ENCODE assay signal across 1 cellular context in genomic region chr11:78476066-78476465, GRCh38.
TF ChIP-seq lines count a peak whose summit lies in the region.

No MANE protein-coding gene starts in this region.

TF ChIP-seq in SK-N-SH treated with all-trans-retinoic acid at 6 μM for 48 hours, 23 proteins besides CTCF, POLR2A, EP300 and RAD21 (continued from another document):
- no peak for TF ChIP-seq TSHZ2 (CRISPR knock-in tag; IDR thresholded peaks at IDR 0.05)
- no peak for TF ChIP-seq TOX (CRISPR knock-in tag; IDR thresholded peaks at IDR 0.05; ENCODE audit: borderline replicate concordance)
- TF ChIP-seq CSDC2 (CRISPR knock-in tag; IDR thresholded peaks at IDR 0.05), result no peak
- TF ChIP-seq ZC3H10 (CRISPR knock-in tag; IDR thresholded peaks at IDR 0.05), result no peak
- no peak for TF ChIP-seq ZNF8 (CRISPR knock-in tag; IDR thresholded peaks at IDR 0.05)
- TF ChIP-seq TCF4 (CRISPR knock-in tag; IDR thresholded peaks at IDR 0.05; ENCODE audit: borderline replicate concordance), result no peak
- TF ChIP-seq CSRNP3 (CRISPR knock-in tag; IDR thresholded peaks at IDR 0.05), result no peak
- TF ChIP-seq ZNF70 (CRISPR knock-in tag; IDR thresholded peaks at IDR 0.05), result no peak
- TF ChIP-seq PATZ1 (CRISPR knock-in tag; IDR thresholded peaks at IDR 0.05; ENCODE audit: borderline replicate concordance), result no peak
- no peak for TF ChIP-seq ESRRG (CRISPR knock-in tag; IDR thresholded peaks at IDR 0.05)
- no peak for TF ChIP-seq ZFP3 (CRISPR knock-in tag; IDR thresholded peaks at IDR 0.05)
- no peak for TF ChIP-seq RARB (CRISPR knock-in tag; IDR thresholded peaks at IDR 0.05)
- TF ChIP-seq ARNTL (CRISPR knock-in tag; IDR thresholded peaks at IDR 0.05; ENCODE audit: borderline replicate concordance, low read depth), result no peak
- TF ChIP-seq ISL1 (CRISPR knock-in tag; IDR thresholded peaks at IDR 0.05), result no peak
- no peak for TF ChIP-seq ZFP30 (CRISPR knock-in tag; IDR thresholded peaks at IDR 0.05)
- TF ChIP-seq OSR1 (CRISPR knock-in tag; IDR thresholded peaks at IDR 0.05), result no peak
TF ChIP-seq in SK-N-SH treated with all-trans-retinoic acid at 6 μM for 48 hours: peak in this region for 0.
